In the genomic region with DNA sequence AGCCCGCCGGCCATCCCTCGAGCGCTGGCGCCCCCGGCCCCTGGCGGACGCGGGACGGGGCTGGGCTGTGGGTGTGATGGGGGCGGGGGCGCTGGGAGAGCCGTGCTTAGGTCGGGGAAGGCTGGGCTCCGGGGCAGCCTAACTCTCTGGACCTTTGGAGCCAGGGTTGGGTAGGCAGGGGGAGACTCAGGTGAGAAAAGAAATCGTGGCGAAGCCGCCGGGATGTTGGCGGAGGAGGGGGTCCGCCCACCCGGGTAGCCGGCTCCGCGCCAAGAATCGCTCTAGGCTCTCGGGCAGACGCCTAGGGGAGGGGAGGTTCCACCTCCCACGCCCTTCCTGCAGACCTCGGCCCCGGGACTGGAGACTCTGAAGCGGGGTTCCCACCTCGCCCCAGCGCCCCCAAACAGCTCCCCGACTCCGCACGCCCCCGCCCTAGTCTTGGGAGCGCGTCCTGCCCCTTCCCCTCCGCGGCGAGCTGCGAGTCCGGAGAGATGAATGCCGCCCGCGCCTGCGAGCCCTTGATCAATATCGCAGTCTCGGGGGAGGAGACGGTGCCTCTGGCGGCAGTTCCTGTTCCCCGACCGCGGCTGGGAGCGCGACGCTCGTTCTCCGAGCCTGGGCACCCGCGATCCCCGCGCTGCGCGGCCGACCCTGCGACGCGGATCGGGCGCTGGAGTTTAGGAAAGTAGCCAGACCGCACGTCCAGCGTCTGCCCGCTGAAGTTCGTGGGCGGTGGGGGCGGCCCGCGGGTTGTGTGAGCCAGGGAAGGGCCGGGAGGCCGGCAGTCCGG, we compare ENCODE assay signal across 1 cellular context.
TF ChIP-seq lines count a peak whose summit lies in the region.

No MANE protein-coding gene starts in this region.

TF ChIP-seq in HepG2, 621 proteins besides CTCF, POLR2A, EP300 and RAD21 (continued from another document and continues in another):
- TF ChIP-seq, protein P1, sequence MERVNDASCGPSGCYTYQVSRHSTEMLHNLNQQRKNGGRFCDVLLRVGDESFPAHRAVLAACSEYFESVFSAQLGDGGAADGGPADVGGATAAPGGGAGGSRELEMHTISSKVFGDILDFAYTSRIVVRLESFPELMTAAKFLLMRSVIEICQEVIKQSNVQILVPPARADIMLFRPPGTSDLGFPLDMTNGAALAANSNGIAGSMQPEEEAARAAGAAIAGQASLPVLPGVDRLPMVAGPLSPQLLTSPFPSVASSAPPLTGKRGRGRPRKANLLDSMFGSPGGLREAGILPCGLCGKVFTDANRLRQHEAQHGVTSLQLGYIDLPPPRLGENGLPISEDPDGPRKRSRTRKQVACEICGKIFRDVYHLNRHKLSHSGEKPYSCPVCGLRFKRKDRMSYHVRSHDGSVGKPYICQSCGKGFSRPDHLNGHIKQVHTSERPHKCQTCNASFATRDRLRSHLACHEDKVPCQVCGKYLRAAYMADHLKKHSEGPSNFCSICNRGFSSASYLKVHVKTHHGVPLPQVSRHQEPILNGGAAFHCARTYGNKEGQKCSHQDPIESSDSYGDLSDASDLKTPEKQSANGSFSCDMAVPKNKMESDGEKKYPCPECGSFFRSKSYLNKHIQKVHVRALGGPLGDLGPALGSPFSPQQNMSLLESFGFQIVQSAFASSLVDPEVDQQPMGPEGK (CRISPR knock-in tag; IDR thresholded peaks at IDR 0.05) = peak; percentile 21; the same call in 1 of the 2 replicates
- 0 out of 2 replicates have a peak, but pooled peaks have one; percentile 37 for TF ChIP-seq RNF2 (conservative IDR thresholded peaks at IDR 0.05; ENCODE audit: low read depth)
- TF ChIP-seq, protein P2, sequence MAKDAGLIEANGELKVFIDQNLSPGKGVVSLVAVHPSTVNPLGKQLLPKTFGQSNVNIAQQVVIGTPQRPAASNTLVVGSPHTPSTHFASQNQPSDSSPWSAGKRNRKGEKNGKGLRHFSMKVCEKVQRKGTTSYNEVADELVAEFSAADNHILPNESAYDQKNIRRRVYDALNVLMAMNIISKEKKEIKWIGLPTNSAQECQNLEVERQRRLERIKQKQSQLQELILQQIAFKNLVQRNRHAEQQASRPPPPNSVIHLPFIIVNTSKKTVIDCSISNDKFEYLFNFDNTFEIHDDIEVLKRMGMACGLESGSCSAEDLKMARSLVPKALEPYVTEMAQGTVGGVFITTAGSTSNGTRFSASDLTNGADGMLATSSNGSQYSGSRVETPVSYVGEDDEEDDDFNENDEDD (CRISPR knock-in tag; IDR thresholded peaks at IDR 0.05; ENCODE audit: borderline replicate concordance) = peak; percentile 71; the same call in 1 of the 2 replicates
- peak; percentile 71; the same call in 1 of the 2 replicates for TF ChIP-seq TSC22D2 (CRISPR knock-in tag; IDR thresholded peaks at IDR 0.05; ENCODE audit: borderline replicate concordance)
- no peak for TF ChIP-seq ZNF326 (CRISPR knock-in tag; IDR thresholded peaks at IDR 0.05; ENCODE audit: borderline replicate concordance)
- TF ChIP-seq, protein P3, sequence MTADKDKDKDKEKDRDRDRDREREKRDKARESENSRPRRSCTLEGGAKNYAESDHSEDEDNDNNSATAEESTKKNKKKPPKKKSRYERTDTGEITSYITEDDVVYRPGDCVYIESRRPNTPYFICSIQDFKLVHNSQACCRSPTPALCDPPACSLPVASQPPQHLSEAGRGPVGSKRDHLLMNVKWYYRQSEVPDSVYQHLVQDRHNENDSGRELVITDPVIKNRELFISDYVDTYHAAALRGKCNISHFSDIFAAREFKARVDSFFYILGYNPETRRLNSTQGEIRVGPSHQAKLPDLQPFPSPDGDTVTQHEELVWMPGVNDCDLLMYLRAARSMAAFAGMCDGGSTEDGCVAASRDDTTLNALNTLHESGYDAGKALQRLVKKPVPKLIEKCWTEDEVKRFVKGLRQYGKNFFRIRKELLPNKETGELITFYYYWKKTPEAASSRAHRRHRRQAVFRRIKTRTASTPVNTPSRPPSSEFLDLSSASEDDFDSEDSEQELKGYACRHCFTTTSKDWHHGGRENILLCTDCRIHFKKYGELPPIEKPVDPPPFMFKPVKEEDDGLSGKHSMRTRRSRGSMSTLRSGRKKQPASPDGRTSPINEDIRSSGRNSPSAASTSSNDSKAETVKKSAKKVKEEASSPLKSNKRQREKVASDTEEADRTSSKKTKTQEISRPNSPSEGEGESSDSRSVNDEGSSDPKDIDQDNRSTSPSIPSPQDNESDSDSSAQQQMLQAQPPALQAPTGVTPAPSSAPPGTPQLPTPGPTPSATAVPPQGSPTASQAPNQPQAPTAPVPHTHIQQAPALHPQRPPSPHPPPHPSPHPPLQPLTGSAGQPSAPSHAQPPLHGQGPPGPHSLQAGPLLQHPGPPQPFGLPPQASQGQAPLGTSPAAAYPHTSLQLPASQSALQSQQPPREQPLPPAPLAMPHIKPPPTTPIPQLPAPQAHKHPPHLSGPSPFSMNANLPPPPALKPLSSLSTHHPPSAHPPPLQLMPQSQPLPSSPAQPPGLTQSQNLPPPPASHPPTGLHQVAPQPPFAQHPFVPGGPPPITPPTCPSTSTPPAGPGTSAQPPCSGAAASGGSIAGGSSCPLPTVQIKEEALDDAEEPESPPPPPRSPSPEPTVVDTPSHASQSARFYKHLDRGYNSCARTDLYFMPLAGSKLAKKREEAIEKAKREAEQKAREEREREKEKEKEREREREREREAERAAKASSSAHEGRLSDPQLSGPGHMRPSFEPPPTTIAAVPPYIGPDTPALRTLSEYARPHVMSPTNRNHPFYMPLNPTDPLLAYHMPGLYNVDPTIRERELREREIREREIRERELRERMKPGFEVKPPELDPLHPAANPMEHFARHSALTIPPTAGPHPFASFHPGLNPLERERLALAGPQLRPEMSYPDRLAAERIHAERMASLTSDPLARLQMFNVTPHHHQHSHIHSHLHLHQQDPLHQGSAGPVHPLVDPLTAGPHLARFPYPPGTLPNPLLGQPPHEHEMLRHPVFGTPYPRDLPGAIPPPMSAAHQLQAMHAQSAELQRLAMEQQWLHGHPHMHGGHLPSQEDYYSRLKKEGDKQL (CRISPR knock-in tag; IDR thresholded peaks at IDR 0.05; ENCODE audit: low read depth) = peak; percentile 26; the same call in 1 of the 2 replicates
- no peak for TF ChIP-seq ZNF737 (CRISPR knock-in tag; IDR thresholded peaks at IDR 0.05; ENCODE audit: borderline replicate concordance)
- TF ChIP-seq ZNF883 (CRISPR knock-in tag; IDR thresholded peaks at IDR 0.05; ENCODE audit: not compliant biosample characterization) = peak; percentile 66
- TF ChIP-seq ZNF383 (CRISPR knock-in tag; IDR thresholded peaks at IDR 0.05; ENCODE audit: borderline replicate concordance) = no peak
- TF ChIP-seq, protein P4, sequence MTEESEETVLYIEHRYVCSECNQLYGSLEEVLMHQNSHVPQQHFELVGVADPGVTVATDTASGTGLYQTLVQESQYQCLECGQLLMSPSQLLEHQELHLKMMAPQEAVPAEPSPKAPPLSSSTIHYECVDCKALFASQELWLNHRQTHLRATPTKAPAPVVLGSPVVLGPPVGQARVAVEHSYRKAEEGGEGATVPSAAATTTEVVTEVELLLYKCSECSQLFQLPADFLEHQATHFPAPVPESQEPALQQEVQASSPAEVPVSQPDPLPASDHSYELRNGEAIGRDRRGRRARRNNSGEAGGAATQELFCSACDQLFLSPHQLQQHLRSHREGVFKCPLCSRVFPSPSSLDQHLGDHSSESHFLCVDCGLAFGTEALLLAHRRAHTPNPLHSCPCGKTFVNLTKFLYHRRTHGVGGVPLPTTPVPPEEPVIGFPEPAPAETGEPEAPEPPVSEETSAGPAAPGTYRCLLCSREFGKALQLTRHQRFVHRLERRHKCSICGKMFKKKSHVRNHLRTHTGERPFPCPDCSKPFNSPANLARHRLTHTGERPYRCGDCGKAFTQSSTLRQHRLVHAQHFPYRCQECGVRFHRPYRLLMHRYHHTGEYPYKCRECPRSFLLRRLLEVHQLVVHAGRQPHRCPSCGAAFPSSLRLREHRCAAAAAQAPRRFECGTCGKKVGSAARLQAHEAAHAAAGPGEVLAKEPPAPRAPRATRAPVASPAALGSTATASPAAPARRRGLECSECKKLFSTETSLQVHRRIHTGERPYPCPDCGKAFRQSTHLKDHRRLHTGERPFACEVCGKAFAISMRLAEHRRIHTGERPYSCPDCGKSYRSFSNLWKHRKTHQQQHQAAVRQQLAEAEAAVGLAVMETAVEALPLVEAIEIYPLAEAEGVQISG (CRISPR knock-in tag; IDR thresholded peaks at IDR 0.05) = 0 out of 2 replicates have a peak, but pooled peaks have one; percentile 20
- TF ChIP-seq SKI (IDR thresholded peaks at IDR 0.05; ENCODE audit: partially characterized antibody) = peak; percentile 19
- no peak for TF ChIP-seq TP53 (CRISPR knock-in tag; conservative IDR thresholded peaks at IDR 0.05)
- TF ChIP-seq, protein P5, sequence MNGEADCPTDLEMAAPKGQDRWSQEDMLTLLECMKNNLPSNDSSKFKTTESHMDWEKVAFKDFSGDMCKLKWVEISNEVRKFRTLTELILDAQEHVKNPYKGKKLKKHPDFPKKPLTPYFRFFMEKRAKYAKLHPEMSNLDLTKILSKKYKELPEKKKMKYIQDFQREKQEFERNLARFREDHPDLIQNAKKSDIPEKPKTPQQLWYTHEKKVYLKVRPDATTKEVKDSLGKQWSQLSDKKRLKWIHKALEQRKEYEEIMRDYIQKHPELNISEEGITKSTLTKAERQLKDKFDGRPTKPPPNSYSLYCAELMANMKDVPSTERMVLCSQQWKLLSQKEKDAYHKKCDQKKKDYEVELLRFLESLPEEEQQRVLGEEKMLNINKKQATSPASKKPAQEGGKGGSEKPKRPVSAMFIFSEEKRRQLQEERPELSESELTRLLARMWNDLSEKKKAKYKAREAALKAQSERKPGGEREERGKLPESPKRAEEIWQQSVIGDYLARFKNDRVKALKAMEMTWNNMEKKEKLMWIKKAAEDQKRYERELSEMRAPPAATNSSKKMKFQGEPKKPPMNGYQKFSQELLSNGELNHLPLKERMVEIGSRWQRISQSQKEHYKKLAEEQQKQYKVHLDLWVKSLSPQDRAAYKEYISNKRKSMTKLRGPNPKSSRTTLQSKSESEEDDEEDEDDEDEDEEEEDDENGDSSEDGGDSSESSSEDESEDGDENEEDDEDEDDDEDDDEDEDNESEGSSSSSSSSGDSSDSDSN (CRISPR knock-in tag; IDR thresholded peaks at IDR 0.05) = peak; percentile 90
- TF ChIP-seq ZNF781 (CRISPR knock-in tag; IDR thresholded peaks at IDR 0.05; ENCODE audit: borderline replicate concordance, not compliant biosample characterization) = peak; percentile 62
- peak; percentile 26; the same call in 1 of the 2 replicates for TF ChIP-seq ZNF768 (CRISPR knock-in tag; IDR thresholded peaks at IDR 0.05)
- TF ChIP-seq, protein P6, sequence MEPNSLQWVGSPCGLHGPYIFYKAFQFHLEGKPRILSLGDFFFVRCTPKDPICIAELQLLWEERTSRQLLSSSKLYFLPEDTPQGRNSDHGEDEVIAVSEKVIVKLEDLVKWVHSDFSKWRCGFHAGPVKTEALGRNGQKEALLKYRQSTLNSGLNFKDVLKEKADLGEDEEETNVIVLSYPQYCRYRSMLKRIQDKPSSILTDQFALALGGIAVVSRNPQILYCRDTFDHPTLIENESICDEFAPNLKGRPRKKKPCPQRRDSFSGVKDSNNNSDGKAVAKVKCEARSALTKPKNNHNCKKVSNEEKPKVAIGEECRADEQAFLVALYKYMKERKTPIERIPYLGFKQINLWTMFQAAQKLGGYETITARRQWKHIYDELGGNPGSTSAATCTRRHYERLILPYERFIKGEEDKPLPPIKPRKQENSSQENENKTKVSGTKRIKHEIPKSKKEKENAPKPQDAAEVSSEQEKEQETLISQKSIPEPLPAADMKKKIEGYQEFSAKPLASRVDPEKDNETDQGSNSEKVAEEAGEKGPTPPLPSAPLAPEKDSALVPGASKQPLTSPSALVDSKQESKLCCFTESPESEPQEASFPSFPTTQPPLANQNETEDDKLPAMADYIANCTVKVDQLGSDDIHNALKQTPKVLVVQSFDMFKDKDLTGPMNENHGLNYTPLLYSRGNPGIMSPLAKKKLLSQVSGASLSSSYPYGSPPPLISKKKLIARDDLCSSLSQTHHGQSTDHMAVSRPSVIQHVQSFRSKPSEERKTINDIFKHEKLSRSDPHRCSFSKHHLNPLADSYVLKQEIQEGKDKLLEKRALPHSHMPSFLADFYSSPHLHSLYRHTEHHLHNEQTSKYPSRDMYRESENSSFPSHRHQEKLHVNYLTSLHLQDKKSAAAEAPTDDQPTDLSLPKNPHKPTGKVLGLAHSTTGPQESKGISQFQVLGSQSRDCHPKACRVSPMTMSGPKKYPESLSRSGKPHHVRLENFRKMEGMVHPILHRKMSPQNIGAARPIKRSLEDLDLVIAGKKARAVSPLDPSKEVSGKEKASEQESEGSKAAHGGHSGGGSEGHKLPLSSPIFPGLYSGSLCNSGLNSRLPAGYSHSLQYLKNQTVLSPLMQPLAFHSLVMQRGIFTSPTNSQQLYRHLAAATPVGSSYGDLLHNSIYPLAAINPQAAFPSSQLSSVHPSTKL (CRISPR knock-in tag; IDR thresholded peaks at IDR 0.05) = peak; percentile 31; the same call in 1 of the 2 replicates
- TF ChIP-seq MTF2 (CRISPR knock-in tag; IDR thresholded peaks at IDR 0.05; ENCODE audit: borderline replicate concordance) = peak; percentile 100
- no peak for TF ChIP-seq MATR3 (CRISPR knock-in tag; IDR thresholded peaks at IDR 0.05)
- TF ChIP-seq, protein P7, sequence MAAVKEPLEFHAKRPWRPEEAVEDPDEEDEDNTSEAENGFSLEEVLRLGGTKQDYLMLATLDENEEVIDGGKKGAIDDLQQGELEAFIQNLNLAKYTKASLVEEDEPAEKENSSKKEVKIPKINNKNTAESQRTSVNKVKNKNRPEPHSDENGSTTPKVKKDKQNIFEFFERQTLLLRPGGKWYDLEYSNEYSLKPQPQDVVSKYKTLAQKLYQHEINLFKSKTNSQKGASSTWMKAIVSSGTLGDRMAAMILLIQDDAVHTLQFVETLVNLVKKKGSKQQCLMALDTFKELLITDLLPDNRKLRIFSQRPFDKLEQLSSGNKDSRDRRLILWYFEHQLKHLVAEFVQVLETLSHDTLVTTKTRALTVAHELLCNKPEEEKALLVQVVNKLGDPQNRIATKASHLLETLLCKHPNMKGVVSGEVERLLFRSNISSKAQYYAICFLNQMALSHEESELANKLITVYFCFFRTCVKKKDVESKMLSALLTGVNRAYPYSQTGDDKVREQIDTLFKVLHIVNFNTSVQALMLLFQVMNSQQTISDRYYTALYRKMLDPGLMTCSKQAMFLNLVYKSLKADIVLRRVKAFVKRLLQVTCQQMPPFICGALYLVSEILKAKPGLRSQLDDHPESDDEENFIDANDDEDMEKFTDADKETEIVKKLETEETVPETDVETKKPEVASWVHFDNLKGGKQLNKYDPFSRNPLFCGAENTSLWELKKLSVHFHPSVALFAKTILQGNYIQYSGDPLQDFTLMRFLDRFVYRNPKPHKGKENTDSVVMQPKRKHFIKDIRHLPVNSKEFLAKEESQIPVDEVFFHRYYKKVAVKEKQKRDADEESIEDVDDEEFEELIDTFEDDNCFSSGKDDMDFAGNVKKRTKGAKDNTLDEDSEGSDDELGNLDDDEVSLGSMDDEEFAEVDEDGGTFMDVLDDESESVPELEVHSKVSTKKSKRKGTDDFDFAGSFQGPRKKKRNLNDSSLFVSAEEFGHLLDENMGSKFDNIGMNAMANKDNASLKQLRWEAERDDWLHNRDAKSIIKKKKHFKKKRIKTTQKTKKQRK (IDR thresholded peaks at IDR 0.05; ENCODE audit: low read length) = no peak
- TF ChIP-seq SRF (IDR thresholded peaks at IDR 0.05; ENCODE audit: low read depth, low read length) = no peak
- no peak for TF ChIP-seq MAF1 (CRISPR knock-in tag; IDR thresholded peaks at IDR 0.05; ENCODE audit: borderline replicate concordance)
- TF ChIP-seq, protein P8, sequence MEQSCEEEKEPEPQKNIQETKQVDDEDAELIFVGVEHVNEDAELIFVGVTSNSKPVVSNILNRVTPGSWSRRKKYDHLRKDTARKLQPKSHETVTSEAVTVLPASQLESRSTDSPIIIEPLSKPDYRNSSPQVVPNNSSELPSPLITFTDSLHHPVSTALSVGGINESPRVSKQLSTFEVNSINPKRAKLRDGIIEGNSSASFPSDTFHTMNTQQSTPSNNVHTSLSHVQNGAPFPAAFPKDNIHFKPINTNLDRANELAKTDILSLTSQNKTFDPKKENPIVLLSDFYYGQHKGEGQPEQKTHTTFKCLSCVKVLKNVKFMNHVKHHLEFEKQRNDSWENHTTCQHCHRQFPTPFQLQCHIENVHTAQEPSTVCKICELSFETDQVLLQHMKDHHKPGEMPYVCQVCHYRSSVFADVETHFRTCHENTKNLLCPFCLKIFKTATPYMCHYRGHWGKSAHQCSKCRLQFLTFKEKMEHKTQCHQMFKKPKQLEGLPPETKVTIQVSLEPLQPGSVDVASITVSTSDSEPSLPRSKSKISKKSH (CRISPR knock-in tag; IDR thresholded peaks at IDR 0.05; ENCODE audit: borderline replicate concordance) = peak; percentile 15; the same call in 1 of the 2 replicates
